In the genomic region with DNA sequence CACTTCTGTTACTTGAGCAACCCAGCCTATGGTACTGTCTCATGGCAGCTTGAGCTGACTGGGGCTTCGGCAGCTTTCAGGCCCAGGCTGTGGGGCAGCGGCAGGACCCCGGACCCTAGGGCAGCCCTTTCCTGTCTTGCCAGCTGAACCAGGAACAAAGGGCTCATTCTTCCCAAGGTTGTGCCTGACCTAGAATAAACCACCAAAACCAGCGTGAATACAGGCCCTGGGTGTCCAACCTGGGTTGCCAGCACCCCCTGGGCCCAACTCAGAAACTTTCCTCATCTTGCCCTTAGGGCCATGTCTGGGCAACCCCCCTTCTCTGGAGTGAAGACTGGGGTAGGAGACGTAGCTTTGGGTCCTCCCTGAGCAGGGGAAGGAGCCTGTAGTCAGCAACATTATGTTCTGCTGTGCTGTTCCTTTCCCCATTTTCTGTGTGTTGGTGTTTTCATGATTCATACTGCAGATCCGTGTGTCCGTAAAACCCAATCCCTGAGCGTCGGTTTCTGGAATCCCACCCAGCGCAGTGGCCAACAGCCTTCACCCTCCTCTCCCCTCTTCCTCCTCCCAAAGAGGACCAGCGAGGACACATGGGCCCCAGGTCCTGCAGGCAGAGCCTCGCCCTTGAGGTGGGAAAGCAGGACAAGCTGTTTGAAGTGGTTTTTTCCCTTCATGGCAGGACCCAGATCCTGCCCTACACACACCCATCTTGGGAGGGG, we compare ENCODE assay signal across 15 cellular contexts. TPM values are rescaled to one million over a fixed set of nuclear protein-coding genes. Genes with fewer than 3 reads are reported as not detected.
A peak's percentile ranks its signal among the peaks of the same experiment; 100 is the strongest.
DNase-seq lines count a peak whose midpoint lies in the region; ATAC-seq and TF ChIP-seq lines count a peak whose summit lies in the region.
"Had no signal": no experiment of that assay in that cellular context is flagged by ENCODE, and none has a peak within 500 bp of the region (broad histone marks: within the 10 kb centered on the region; RNA-seq: fewer than 3 reads in every experiment).

No MANE protein-coding gene starts in this region.

- H3K4me1 ChIP-seq in cardiac muscle cell (ENCODE audit: low read depth) = no peaks in the 10 kb centered on the region
- H3K4me1 ChIP-seq: HAP-1 had no signal

- peak overlapping the region; percentile 2 for H3K27ac Mint-ChIP-seq in glutamatergic neuron (ENCODE audit: unreplicated experiment)
- H3K27ac Mint-ChIP-seq: immature natural killer cell had no signal

- peaks cover 26% of the 10 kb centered on the region for H3K36me3 ChIP-seq in cardiac muscle cell

- H3K36me3 Mint-ChIP-seq in glutamatergic neuron (ENCODE audit: unreplicated experiment) = no peaks in the 10 kb centered on the region

- intact Hi-C loops in Right ventricle myocardium inferior (cut with DNase I) = loop anchor here (5.0 kb wide), 1 partner anchor 65 kb away; no protein-coding TSS in a partner anchor

- in situ Hi-C loops in SK-MEL-5 (cut with HindIII; ENCODE audit: low pct_unique_long_range_greater_than_20kb, low sequenced_read_pairs) = no loop called here

- no peak overlapping the region for H3K4me3 Mint-ChIP-seq in glutamatergic neuron (ENCODE audit: unreplicated experiment)
- H3K4me3 Mint-ChIP-seq: immature natural killer cell had no signal

- no peaks in the 10 kb centered on the region for H3K27me3 Mint-ChIP-seq in glutamatergic neuron (ENCODE audit: unreplicated experiment)

- ATAC-seq in Right ventricle myocardium inferior (no peak), HG03354 (IDR thresholded peaks at IDR 0.05; ENCODE audit: poor library complexity, severe bottlenecking, unreplicated experiment) (no peak), GM19463 (IDR thresholded peaks at IDR 0.05; ENCODE audit: unreplicated experiment) (no peak)

- H3K27ac ChIP-seq in cardiac muscle cell (peak overlapping the region; percentile 36), temporal lobe (ENCODE audit: low read depth, low read length) (peak overlapping the region; percentile 33)

- peaks cover 1% of the 10 kb centered on the region for H3K4me1 Mint-ChIP-seq in glutamatergic neuron (ENCODE audit: low read depth, unreplicated experiment)
- H3K4me1 Mint-ChIP-seq: immature natural killer cell had no signal

- DNase-seq in cardiac muscle cell (ENCODE audit: low read depth in 1 of 2, low spot score in 1 of 2) (no peak), Right ventricle myocardium inferior (ENCODE audit: missing footprints) (no peak), SK-MEL-5 (ENCODE audit: low read depth, low spot score) (peak; percentile 74), glutamatergic neuron (no peak), A172 (ENCODE audit: low spot score) (no peak)
- DNase-seq: activated CD4-positive, alpha-beta T cell treated with anti-CD3 and anti-CD28 coated beads, Interleukin-2, amount 50 U/mL, for 4 hours; activated naive CD4-positive, alpha-beta T cell treated with anti-CD3 and anti-CD28 coated beads, Interleukin-2, amount 50 U/mL, for 16 hours; cortex of kidney; immature natural killer cell; stimulated activated CD4-positive, alpha-beta T cell treated with anti-CD3 and anti-CD28 coated beads, Interleukin-4, amount 100 ng/mL, for 1 hour; stimulated activated naive CD4-positive, alpha-beta T cell treated with Interleukin-2 at 50 U/mL for 16 hours had no signal

- no peaks in the 10 kb centered on the region for H3K9me3 ChIP-seq in cardiac muscle cell (ENCODE audit: low read depth)
- H3K9me3 ChIP-seq: HAP-1 had no signal

- H3K27me3 ChIP-seq in cardiac muscle cell = no peaks in the 10 kb centered on the region

- no peak overlapping the region for H3K4me3 ChIP-seq in cardiac muscle cell
- H3K4me3 ChIP-seq: HAP-1 had no signal

- TF ChIP-seq CTCF in cardiac muscle cell (IDR thresholded peaks at IDR 0.05; ENCODE audit: low read depth, low read length) = no peak
- TF ChIP-seq CTCF in glutamatergic neuron (IDR thresholded peaks at IDR 0.05; ENCODE audit: partially characterized antibody, unreplicated experiment) = no peak

- H3K9me3 Mint-ChIP-seq in glutamatergic neuron (ENCODE audit: unreplicated experiment) = peaks cover 5% of the 10 kb centered on the region
- H3K9me3 Mint-ChIP-seq: immature natural killer cell had no signal

RNA-seq across cellular contexts. Expression of a gene that starts 33.5 kb away (rescaled TPM):
- 112 and 119 TPM in 2 replicates for total RNA-seq in cardiac muscle cell
- polyA plus RNA-seq in cardiac muscle cell = 70.9 and 73.6 TPM in 2 replicates
- 48.1 TPM for total RNA-seq in Right ventricle myocardium inferior
- total RNA-seq in SK-MEL-5 (2014; rRNA removed; shearing (Covaris generic)) = 775 and 835 TPM in 2 replicates
- polyA plus RNA-seq in SK-MEL-5 (2015; cell fraction: cytosol; rRNA removed) = 738 and 888 TPM in 2 replicates
- 476 and 534 TPM in 2 replicates for polyA plus RNA-seq in SK-MEL-5 (2015; cell fraction: nucleus; rRNA removed)
- 265 TPM for total RNA-seq in glutamatergic neuron (ENCODE audit: unreplicated experiment)
- 95.1 TPM for total RNA-seq in temporal lobe
- 406 and 438 TPM in 2 replicates for total RNA-seq in A172 (2014; rRNA removed; shearing (Covaris generic))
